Comparison of ENCODE assay signal across 8 cellular contexts in genomic region chr1:100037665-100038400, GRCh38.
A peak's percentile ranks its signal among the peaks of the same experiment; 100 is the strongest.
DNase-seq lines count a peak whose midpoint lies in the region; ATAC-seq and TF ChIP-seq lines count a peak whose summit lies in the region.

No MANE protein-coding gene starts in this region.

- peaks cover 35% of the 10 kb centered on the region for H3K4me1 Mint-ChIP-seq in chondrocyte (ENCODE audit: low read depth)

- H3K4me3 Mint-ChIP-seq in chondrocyte (ENCODE audit: unreplicated experiment), result peak overlapping the region; percentile 95

- TF ChIP-seq CTCF in AG10803 (conservative IDR thresholded peaks at IDR 0.05; ENCODE audit: low read length), result no peak
- no peak for TF ChIP-seq CTCF in chondrocyte (IDR thresholded peaks at IDR 0.05)

- no peaks in the 10 kb centered on the region for H3K9me3 Mint-ChIP-seq in chondrocyte (ENCODE audit: low read depth)

- no peaks in the 10 kb centered on the region for H3K27me3 Mint-ChIP-seq in chondrocyte (ENCODE audit: low read depth)

- peak overlapping the region; percentile 98 for H3K27ac Mint-ChIP-seq in chondrocyte (ENCODE audit: unreplicated experiment)

- ATAC-seq in GM19023 (IDR thresholded peaks at IDR 0.05; ENCODE audit: unreplicated experiment), result peak; percentile 83
- ATAC-seq in HG03175 (IDR thresholded peaks at IDR 0.05; ENCODE audit: unreplicated experiment), result peak; percentile 87

- no peaks in the 10 kb centered on the region for H3K36me3 Mint-ChIP-seq in chondrocyte (ENCODE audit: low read depth)

- DNase-seq in AG10803 (ENCODE audit: low read depth) (peak; percentile 82), NCI-H345 treated with DMSO at 0.1 percent for 48 hours (lab: John Stamatoyannopoulos, UW; ENCODE audit: unreplicated experiment) (peak; percentile 55), chondrocyte (ENCODE audit: low spot score) (peak; percentile 94), kidney tubule cell (ENCODE audit: low spot score) (peak; percentile 88)
- peak; percentile 81 for DNase-seq in activated CD4-positive, alpha-beta T cell treated with anti-CD3 and anti-CD28 coated beads for 1 hour
- DNase-seq in stimulated activated CD4-positive, alpha-beta T cell treated with anti-CD3 and anti-CD28 coated beads, Interleukin-1b, Interleukin-23, amount 100 ng/mL, for 1 hour (ENCODE audit: low read depth in 2 of 2), result peak; percentile 69 to 84

- peak overlapping the region; percentile 84 for H3K4me3 ChIP-seq in AG10803 (ENCODE audit: low read length)

Comparison
In these comparisons a context has a peak if more than half of its experiments do, and no peak if none do; other contexts are left out.
1. Peak in every context shown above with its lines: DNase-seq, ATAC-seq and H3K4me3 ChIP-seq.